1 cellular context compared by ENCODE assay signal in genomic region chr17:80082403-80083135, GRCh38.
TF ChIP-seq lines count a peak whose summit lies in the region.

No MANE protein-coding gene starts in this region.

TF ChIP-seq in HepG2, 621 proteins besides CTCF, POLR2A, EP300 and RAD21 (continued from another document):
- TF ChIP-seq AKNA (CRISPR knock-in tag; IDR thresholded peaks at IDR 0.05; ENCODE audit: borderline replicate concordance) (no peak), ARID4A (CRISPR knock-in tag; IDR thresholded peaks at IDR 0.05; ENCODE audit: borderline replicate concordance) (peak; percentile 13; the same call in 1 of the 2 replicates), ZNF12 (CRISPR knock-in tag; IDR thresholded peaks at IDR 0.05) (peak; percentile 99), ZNF30 (CRISPR knock-in tag; IDR thresholded peaks at IDR 0.05) (no peak), SMC3 (IDR thresholded peaks at IDR 0.05; ENCODE audit: low read length) (peak; percentile 70), ZNF431 (CRISPR knock-in tag; IDR thresholded peaks at IDR 0.05; ENCODE audit: borderline replicate concordance, low read depth) (no peak), SAP130 (CRISPR knock-in tag; IDR thresholded peaks at IDR 0.05; ENCODE audit: low read depth) (peak; percentile 21; the same call in 1 of the 2 replicates), THRA (CRISPR knock-in tag; IDR thresholded peaks at IDR 0.05; ENCODE audit: borderline replicate concordance) (0 out of 2 replicates have a peak, but pooled peaks have one; percentile 30), LCORL (IDR thresholded peaks at IDR 0.05) (no peak), LCORL (CRISPR knock-in tag; IDR thresholded peaks at IDR 0.05) (0 out of 2 replicates have a peak, but pooled peaks have one; percentile 12), BCL6 (CRISPR knock-in tag; IDR thresholded peaks at IDR 0.05) (0 out of 2 replicates have a peak, but pooled peaks have one; percentile 15), GATAD2A (CRISPR knock-in tag; IDR thresholded peaks at IDR 0.05) (peak; percentile 44; the same call in 1 of the 2 replicates), ZNF407 (CRISPR knock-in tag; IDR thresholded peaks at IDR 0.05; ENCODE audit: not compliant biosample characterization) (peak; percentile 15), EZH2 (conservative IDR thresholded peaks at IDR 0.05; ENCODE audit: low read depth, low read length) (0 out of 2 replicates have a peak, but pooled peaks have one; percentile 67), PLSCR1 (CRISPR knock-in tag; IDR thresholded peaks at IDR 0.05; ENCODE audit: borderline replicate concordance) (no peak), ZSCAN12 (CRISPR knock-in tag; IDR thresholded peaks at IDR 0.05) (no peak), KDM2A (CRISPR knock-in tag; IDR thresholded peaks at IDR 0.05; ENCODE audit: borderline replicate concordance, low read depth) (peak; percentile 76), TARDBP (CRISPR knock-in tag; IDR thresholded peaks at IDR 0.05) (0 out of 2 replicates have a peak, but pooled peaks have one; percentile 30), TEAD3 (CRISPR knock-in tag; optimal IDR thresholded peaks at IDR 0.05; ENCODE audit: borderline replicate concordance) (peak; percentile 29)
TF ChIP-seq in HepG2: peak in this region for 54.
